In the genomic region with DNA sequence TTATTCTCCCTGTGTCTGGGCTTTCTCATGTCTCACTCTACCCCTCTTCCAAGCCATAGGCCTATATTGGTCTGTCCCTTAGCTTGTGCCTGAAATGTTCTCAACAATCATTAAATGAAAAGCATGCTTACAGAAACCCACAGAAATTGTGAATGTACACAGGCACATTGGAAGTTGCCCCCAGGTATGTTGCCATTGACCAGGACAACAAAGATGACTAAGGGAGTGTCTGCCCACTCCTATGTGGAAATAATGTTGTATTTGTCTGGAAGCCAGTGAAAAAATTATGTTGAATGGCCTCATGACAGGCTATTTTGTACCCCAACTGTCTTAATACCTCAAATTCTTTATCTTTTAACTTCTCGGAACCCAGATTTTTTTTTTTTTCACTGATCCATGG, we compare ENCODE assay signal across 21 cellular contexts.
DNase-seq lines count a peak whose midpoint lies in the region; ATAC-seq, FAIRE-seq and TF ChIP-seq lines count a peak whose summit lies in the region.
"Had no signal": no experiment of that assay in that cellular context is flagged by ENCODE, and none has a peak within 500 bp of the region (broad histone marks: within the 10 kb centered on the region; RNA-seq: fewer than 3 reads in every experiment).

No MANE protein-coding gene starts in this region.

- H3K9ac ChIP-seq in GM23248: no peak overlapping the region

- CTCF ChIA-PET in A549 (lab: Yijun Ruan, JAX): interaction anchor here (0.9 to 1.9 kb wide), 5 partner anchors 62 to 675 kb away, joined by 3 to 8 read pairs (median 3); no protein-coding TSS in a partner anchor

- no peaks in the 10 kb centered on the region for H4K20me1 ChIP-seq in GM23248 (ENCODE audit: insufficient read depth)

- DNase-seq in A549 (ENCODE audit: low read depth in 1 of 2, low spot score in 1 of 2): no peak
- peak; percentile 60 for DNase-seq in GM23248
- no peak for DNase-seq in activated T-helper 1 cell treated with anti-CD3 and anti-CD28 coated beads, Interleukin-12 subunit alpha, Interleukin-12 subunit beta, Interleukin-2, Interleukin-4 antibody, amounts not matched to agents 30 ng/mL and 10 ng/mL and 1 ng/mL, durations not matched to agents 14 hours and 24 hours and 36 hours (ENCODE audit: low spot score)
- DNase-seq in fibroblast of mammary gland (ENCODE audit: low read depth): peak; percentile 20
- DNase-seq in NCI-H1694 (lab: John Stamatoyannopoulos, UW): no peak
- DNase-seq in erythroblast (lab: John Stamatoyannopoulos, UW): no peak
- DNase-seq in frontal cortex (ENCODE audit: low spot score in 2 of 2): no peak
- no peak for DNase-seq in NCI-H187 treated with DMSO at 0.1 percent for 48 hours (lab: John Stamatoyannopoulos, UW)
- DNase-seq: ACHN; CD4-positive, CD25-positive, alpha-beta regulatory T cell; DMS79; KBM-7; MG63; NCI-H1092 treated with DMSO at 0.1 percent for 48 hours; NCI-H1930; NCI-H2171; NCI-H446 treated with DMSO at 0.1 percent for 48 hours; NCI-H774 had no signal

- H3K27ac ChIP-seq in A549: peak overlapping the region; percentile 51 to 85
- H3K27ac ChIP-seq in GM23248: peak overlapping the region; percentile 30; the same call in 1 of the 2 replicates

- no peaks in the 10 kb centered on the region for H3K9me2 ChIP-seq in GM23248 (ENCODE audit: insufficient read depth)

- H3K4me1 ChIP-seq in A549 (peaks cover 37% of the 10 kb centered on the region), GM23248 (ENCODE audit: insufficient read depth) (peaks cover 49% of the 10 kb centered on the region)

- no peak overlapping the region for H3K4me3 Mint-ChIP-seq in activated T-helper 1 cell treated with anti-CD3 and anti-CD28 coated beads, Interleukin-12 subunit alpha, Interleukin-12 subunit beta, Interleukin-2, Interleukin-4 antibody, amounts not matched to agents 30 ng/mL and 10 ng/mL and 1 ng/mL, durations not matched to agents 14 hours and 24 hours and 36 hours
- H3K4me3 Mint-ChIP-seq: CD4-positive, CD25-positive, alpha-beta regulatory T cell had no signal

- no peak for TF ChIP-seq RAD21 in A549 (conservative IDR thresholded peaks at IDR 0.05 in 1 of 2, IDR thresholded peaks at IDR 0.05 in 1 of 2)

- TF ChIP-seq CTCF in A549 (IDR thresholded peaks at IDR 0.05) (no peak), fibroblast of mammary gland (conservative IDR thresholded peaks at IDR 0.05; ENCODE audit: control insufficient read depth, insufficient read depth, low read depth, low read length) (no peak)

- TF ChIP-seq EP300 in A549 (IDR thresholded peaks at IDR 0.05): no peak

- H3K79me2 ChIP-seq in GM23248 (ENCODE audit: insufficient read depth): no peaks in the 10 kb centered on the region

- H3K27ac Mint-ChIP-seq in activated T-helper 1 cell treated with anti-CD3 and anti-CD28 coated beads, Interleukin-12 subunit alpha, Interleukin-12 subunit beta, Interleukin-2, Interleukin-4 antibody, amounts not matched to agents 30 ng/mL and 10 ng/mL and 1 ng/mL, durations not matched to agents 14 hours and 24 hours and 36 hours: peak overlapping the region; percentile 41

- peaks cover 43% of the 10 kb centered on the region for H3F3A ChIP-seq in GM23248 (ENCODE audit: insufficient read depth)

- H3K9me3 Mint-ChIP-seq in activated T-helper 1 cell treated with anti-CD3 and anti-CD28 coated beads, Interleukin-12 subunit alpha, Interleukin-12 subunit beta, Interleukin-2, Interleukin-4 antibody, amounts not matched to agents 30 ng/mL and 10 ng/mL and 1 ng/mL, durations not matched to agents 14 hours and 24 hours and 36 hours: peaks cover 9% of the 10 kb centered on the region

- intact Hi-C loops in activated T-helper 1 cell treated with anti-CD3 and anti-CD28 coated beads, Interleukin-12 subunit alpha, Interleukin-12 subunit beta, Interleukin-2, Interleukin-4 antibody, amounts not matched to agents 30 ng/mL and 10 ng/mL and 1 ng/mL, durations not matched to agents 14 hours and 24 hours and 36 hours (cut with micrococcal nuclease): loop anchor here (5.0 kb wide), 2 partner anchors 119 to 359 kb away; partner anchors contain the start of gene TP63

- 93% methylated on average over 1 of the region's 1 CpG for WGBS in A549 (ENCODE audit: missing lambda C conversion rate)
- 43 to 60% methylated on average over 1 of the region's 1 CpG for WGBS in GM23248 (ENCODE audit: low coverage in 1 of 2, low lambda C conversion rate in 2 of 2, missing lambda C conversion rate in 2 of 2), 2 experiments

- no peak for FAIRE-seq in A549 (lab: Jason Lieb, UNC)
- no peak for FAIRE-seq in frontal cortex (lab: Jason Lieb, UNC)
- FAIRE-seq: G401.6, H1 had no signal

- H3K4me1 Mint-ChIP-seq in activated T-helper 1 cell treated with anti-CD3 and anti-CD28 coated beads, Interleukin-12 subunit alpha, Interleukin-12 subunit beta, Interleukin-2, Interleukin-4 antibody, amounts not matched to agents 30 ng/mL and 10 ng/mL and 1 ng/mL, durations not matched to agents 14 hours and 24 hours and 36 hours (ENCODE audit: low read depth): peaks cover 39% of the 10 kb centered on the region

- H3K9me3 ChIP-seq in A549 (no peaks in the 10 kb centered on the region; the same call in 2 of the 3 replicates), GM23248 (ENCODE audit: low read depth) (no peaks in the 10 kb centered on the region)
- H3K9me3 ChIP-seq: MG63 had no signal

- no peak overlapping the region for H2AFZ ChIP-seq in GM23248

- no peaks in the 10 kb centered on the region for H3K27me3 ChIP-seq in GM23248 (replicated peaks; ENCODE audit: insufficient read depth)
- H3K27me3 ChIP-seq: MG63 had no signal

- H3K36me3 ChIP-seq in GM23248 (ENCODE audit: low read depth): no peaks in the 10 kb centered on the region
- H3K36me3 ChIP-seq: MG63 had no signal

- no peak overlapping the region for H3K4me3 ChIP-seq in A549
- no peak overlapping the region for H3K4me3 ChIP-seq in GM23248
- H3K4me3 ChIP-seq in fibroblast of mammary gland (ENCODE audit: control insufficient read depth, low read depth, low read length): no peak overlapping the region
- H3K4me3 ChIP-seq: MG63 had no signal

- H3K4me2 ChIP-seq in A549: no peak overlapping the region
- H3K4me2 ChIP-seq in GM23248 (ENCODE audit: unreplicated experiment): no peak overlapping the region

- no peak for TF ChIP-seq POLR2A in A549 (IDR thresholded peaks at IDR 0.05; ENCODE audit: low read length)
- TF ChIP-seq POLR2A in erythroblast (IDR thresholded peaks at IDR 0.05; ENCODE audit: low read length): no peak

- POLR2A ChIA-PET in A549 (lab: Yijun Ruan, JAX): no interaction called here

- peaks cover 11% of the 10 kb centered on the region for H3K36me3 Mint-ChIP-seq in activated T-helper 1 cell treated with anti-CD3 and anti-CD28 coated beads, Interleukin-12 subunit alpha, Interleukin-12 subunit beta, Interleukin-2, Interleukin-4 antibody, amounts not matched to agents 30 ng/mL and 10 ng/mL and 1 ng/mL, durations not matched to agents 14 hours and 24 hours and 36 hours (ENCODE audit: low read depth)
- H3K36me3 Mint-ChIP-seq: CD4-positive, CD25-positive, alpha-beta regulatory T cell had no signal

- in situ Hi-C loops in GM23248 (cut with MboI): no loop called here

- H3K27me3 Mint-ChIP-seq in activated T-helper 1 cell treated with anti-CD3 and anti-CD28 coated beads, Interleukin-12 subunit alpha, Interleukin-12 subunit beta, Interleukin-2, Interleukin-4 antibody, amounts not matched to agents 30 ng/mL and 10 ng/mL and 1 ng/mL, durations not matched to agents 14 hours and 24 hours and 36 hours (ENCODE audit: insufficient read depth): no peaks in the 10 kb centered on the region
- H3K27me3 Mint-ChIP-seq: CD4-positive, CD25-positive, alpha-beta regulatory T cell had no signal

- ATAC-seq in A549: no peak
- ATAC-seq: Panc1 had no signal

TF ChIP-seq in A549, 52 proteins besides CTCF, POLR2A, EP300 and RAD21 (continues in another document):
- TF ChIP-seq JUNB (IDR thresholded peaks at IDR 0.05) (no peak), RCOR1 (IDR thresholded peaks at IDR 0.05; ENCODE audit: low read depth, low read length) (no peak), CHD2 (IDR thresholded peaks at IDR 0.05; ENCODE audit: low read length, partially characterized antibody) (no peak), ZNF302 (CRISPR knock-in tag; IDR thresholded peaks at IDR 0.05) (no peak), HOXA7 (CRISPR knock-in tag; IDR thresholded peaks at IDR 0.05) (no peak), TFCP2L1 (CRISPR knock-in tag; IDR thresholded peaks at IDR 0.05) (no peak), NFE2L2 (conservative IDR thresholded peaks at IDR 0.05; ENCODE audit: low read length) (no peak), SREBF2 (IDR thresholded peaks at IDR 0.05) (no peak), ZSCAN20 (CRISPR knock-in tag; IDR thresholded peaks at IDR 0.05) (no peak), HMGXB4 (CRISPR knock-in tag; IDR thresholded peaks at IDR 0.05; ENCODE audit: borderline replicate concordance) (no peak), JUN (IDR thresholded peaks at IDR 0.05) (no peak), RNF2 (IDR thresholded peaks at IDR 0.05; ENCODE audit: borderline replicate concordance, low read depth) (no peak), RFX5 (IDR thresholded peaks at IDR 0.05) (no peak)
- TF ChIP-seq, protein P1, sequence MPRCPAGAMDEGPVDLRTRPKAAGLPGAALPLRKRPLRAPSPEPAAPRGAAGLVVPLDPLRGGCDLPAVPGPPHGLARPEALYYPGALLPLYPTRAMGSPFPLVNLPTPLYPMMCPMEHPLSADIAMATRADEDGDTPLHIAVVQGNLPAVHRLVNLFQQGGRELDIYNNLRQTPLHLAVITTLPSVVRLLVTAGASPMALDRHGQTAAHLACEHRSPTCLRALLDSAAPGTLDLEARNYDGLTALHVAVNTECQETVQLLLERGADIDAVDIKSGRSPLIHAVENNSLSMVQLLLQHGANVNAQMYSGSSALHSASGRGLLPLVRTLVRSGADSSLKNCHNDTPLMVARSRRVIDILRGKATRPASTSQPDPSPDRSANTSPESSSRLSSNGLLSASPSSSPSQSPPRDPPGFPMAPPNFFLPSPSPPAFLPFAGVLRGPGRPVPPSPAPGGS (IDR thresholded peaks at IDR 0.05): no peak
- TF ChIP-seq, protein P2, sequence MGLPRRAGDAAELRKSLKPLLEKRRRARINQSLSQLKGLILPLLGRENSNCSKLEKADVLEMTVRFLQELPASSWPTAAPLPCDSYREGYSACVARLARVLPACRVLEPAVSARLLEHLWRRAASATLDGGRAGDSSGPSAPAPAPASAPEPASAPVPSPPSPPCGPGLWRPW (IDR thresholded peaks at IDR 0.05): no peak

Comparison
In these comparisons a context has a peak if more than half of its experiments do, and no peak if none do; other contexts are left out.
1. DNase-seq: peak in GM23248 (single experiment) and fibroblast of mammary gland (single experiment); none in A549 (0 of 2), activated T-helper 1 cell treated with anti-CD3 and anti-CD28 coated beads, Interleukin-12 subunit alpha, Interleukin-12 subunit beta, Interleukin-2, Interleukin-4 antibody, amounts not matched to agents 30 ng/mL and 10 ng/mL and 1 ng/mL, durations not matched to agents 14 hours and 24 hours and 36 hours (single experiment), NCI-H1694 (single experiment), erythroblast (0 of 2), frontal cortex (0 of 2) and NCI-H187 treated with DMSO at 0.1 percent for 48 hours (single experiment).